8 cellular contexts compared by ENCODE assay signal in the genomic region with DNA sequence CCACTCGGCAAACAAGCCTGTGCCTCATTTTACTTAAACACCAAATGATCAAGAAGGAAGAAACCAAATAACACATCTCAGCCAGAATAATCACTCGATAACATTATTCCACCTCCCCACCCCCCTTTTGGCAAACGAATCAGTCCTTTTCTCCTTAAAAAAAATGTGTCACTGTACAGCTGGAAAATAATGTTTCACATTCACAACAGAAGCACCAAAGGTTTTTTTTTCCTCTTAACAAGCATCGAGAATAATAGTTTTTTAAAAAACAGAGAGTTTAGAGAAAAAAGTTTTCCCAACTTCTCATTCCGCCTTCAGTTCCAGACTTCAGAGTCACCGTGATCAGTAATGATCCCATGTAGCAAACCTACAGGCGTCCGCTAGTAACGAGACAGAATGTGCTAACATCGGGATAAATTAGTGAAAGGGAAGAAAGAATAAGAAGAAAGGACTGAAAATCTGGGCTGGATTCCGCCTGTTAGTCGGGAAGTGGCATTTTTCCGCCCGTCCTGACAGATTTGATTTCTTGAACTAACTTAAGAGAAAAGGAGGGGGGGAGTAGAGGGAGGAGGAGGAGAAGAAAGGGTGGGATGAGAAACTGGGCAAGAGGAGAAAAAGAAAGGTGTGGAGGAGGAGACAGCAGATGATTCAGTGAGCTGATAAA. TPM values are rescaled to one million over a fixed set of nuclear protein-coding genes. Genes with fewer than 3 reads are reported as not detected.
DNase-seq lines count a peak whose midpoint lies in the region; ATAC-seq and TF ChIP-seq lines count a peak whose summit lies in the region.

A gene with protein sequence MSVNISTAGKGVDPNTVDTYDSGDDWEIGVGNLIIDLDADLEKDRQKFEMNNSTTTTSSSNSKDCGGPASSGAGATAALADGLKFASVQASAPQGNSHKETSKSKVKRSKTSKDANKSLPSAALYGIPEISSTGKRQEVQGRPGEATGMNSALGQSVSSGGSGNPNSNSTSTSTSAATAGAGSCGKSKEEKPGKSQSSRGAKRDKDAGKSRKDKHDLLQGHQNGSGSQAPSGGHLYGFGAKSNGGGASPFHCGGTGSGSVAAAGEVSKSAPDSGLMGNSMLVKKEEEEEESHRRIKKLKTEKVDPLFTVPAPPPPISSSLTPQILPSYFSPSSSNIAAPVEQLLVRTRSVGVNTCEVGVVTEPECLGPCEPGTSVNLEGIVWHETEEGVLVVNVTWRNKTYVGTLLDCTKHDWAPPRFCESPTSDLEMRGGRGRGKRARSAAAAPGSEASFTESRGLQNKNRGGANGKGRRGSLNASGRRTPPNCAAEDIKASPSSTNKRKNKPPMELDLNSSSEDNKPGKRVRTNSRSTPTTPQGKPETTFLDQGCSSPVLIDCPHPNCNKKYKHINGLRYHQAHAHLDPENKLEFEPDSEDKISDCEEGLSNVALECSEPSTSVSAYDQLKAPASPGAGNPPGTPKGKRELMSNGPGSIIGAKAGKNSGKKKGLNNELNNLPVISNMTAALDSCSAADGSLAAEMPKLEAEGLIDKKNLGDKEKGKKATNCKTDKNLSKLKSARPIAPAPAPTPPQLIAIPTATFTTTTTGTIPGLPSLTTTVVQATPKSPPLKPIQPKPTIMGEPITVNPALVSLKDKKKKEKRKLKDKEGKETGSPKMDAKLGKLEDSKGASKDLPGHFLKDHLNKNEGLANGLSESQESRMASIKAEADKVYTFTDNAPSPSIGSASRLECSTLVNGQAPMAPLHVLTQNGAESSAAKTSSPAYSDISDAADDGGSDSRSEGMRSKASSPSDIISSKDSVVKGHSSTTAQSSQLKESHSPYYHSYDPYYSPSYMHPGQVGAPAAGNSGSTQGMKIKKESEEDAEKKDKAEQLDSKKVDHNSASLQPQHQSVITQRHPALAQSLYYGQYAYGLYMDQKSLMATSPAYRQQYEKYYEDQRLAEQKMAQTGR (N-terminal part only) (minus strand): TSS at position 388 of the 664 bp plus-strand sequence. CDS start 1,650 bp downstream, outside the sequence.

- peaks cover 25% of the 10 kb centered on the region for H3K79me1 ChIP-seq in trophoblast cell (ENCODE audit: low read length)

- H2BK120ac ChIP-seq in trophoblast cell (ENCODE audit: insufficient read depth, low read length, poor library complexity) = peak within 1 kb of the TSS; percentile 73

- no peaks in the 10 kb centered on the region for H3K36me3 Mint-ChIP-seq in activated CD8-positive, alpha-beta T cell treated with anti-CD3 and anti-CD28 coated beads, Interleukin-2, amount 10 ng/mL, durations not matched to agents 7 days and 5 days (ENCODE audit: low read depth)
- H3K36me3 Mint-ChIP-seq in glutamatergic neuron (ENCODE audit: unreplicated experiment) = no peaks in the 10 kb centered on the region

- H3K4me1 ChIP-seq in MM.1S (ENCODE audit: low read length) (no peaks in the 10 kb centered on the region), trophoblast cell (ENCODE audit: control insufficient read depth in 1 of 2, insufficient read depth in 2 of 2, low read length in 2 of 2) (peaks cover 10 to 17% of the 10 kb centered on the region in 2 experiments)

- H4K8ac ChIP-seq in trophoblast cell (ENCODE audit: low read depth, low read length) = peak within 1 kb of the TSS; percentile 30

- no CpG with 5 or more reads among the region's 14 CpGs for WGBS in trophoblast cell (ENCODE audit: extremely low coverage, insufficient coverage, insufficient read length)

- H3K9me3 Mint-ChIP-seq in activated CD8-positive, alpha-beta T cell treated with anti-CD3 and anti-CD28 coated beads, Interleukin-2, amount 10 ng/mL, durations not matched to agents 7 days and 5 days (ENCODE audit: insufficient read depth) = no peaks in the 10 kb centered on the region
- peaks cover 34% of the 10 kb centered on the region for H3K9me3 Mint-ChIP-seq in glutamatergic neuron (ENCODE audit: unreplicated experiment)

- no peak within 1 kb of the TSS for H3K14ac ChIP-seq in trophoblast cell (ENCODE audit: low read length)

- H3K36me3 ChIP-seq in MM.1S (replicated peaks; ENCODE audit: insufficient read depth, low read length) (no peaks in the 10 kb centered on the region), trophoblast cell (ENCODE audit: control insufficient read depth in 1 of 2, insufficient read depth in 2 of 2, low read length in 2 of 2) (peaks cover 0 to 4% of the 10 kb centered on the region in 2 experiments)

- H2AFZ ChIP-seq in MM.1S (ENCODE audit: low read length) (peak within 1 kb of the TSS; percentile 86), trophoblast cell (ENCODE audit: insufficient read depth, low read length, poor library complexity) (peak within 1 kb of the TSS; percentile 35)

- DNase-seq in DMS 273 (lab: John Stamatoyannopoulos, UW; ENCODE audit: unreplicated experiment) (peak; percentile 86), MM.1S (no peak), glutamatergic neuron (no peak), trophoblast cell (peak; percentile 12 to 43), cortex of kidney (lab: John Stamatoyannopoulos, UW) (no peak)
- no peak for DNase-seq in activated CD8-positive, alpha-beta T cell treated with anti-CD3 and anti-CD28 coated beads, Interleukin-2, amount 10 ng/mL, durations not matched to agents 7 days and 5 days

- H4K20me1 ChIP-seq in MM.1S (ENCODE audit: insufficient read depth, low read length) = no peaks in the 10 kb centered on the region

- peaks cover 50% of the 10 kb centered on the region for H3K27me3 Mint-ChIP-seq in activated CD8-positive, alpha-beta T cell treated with anti-CD3 and anti-CD28 coated beads, Interleukin-2, amount 10 ng/mL, durations not matched to agents 7 days and 5 days (ENCODE audit: low read depth)
- peaks cover 23% of the 10 kb centered on the region for H3K27me3 Mint-ChIP-seq in glutamatergic neuron (ENCODE audit: unreplicated experiment)

- H3K4me1 Mint-ChIP-seq in activated CD8-positive, alpha-beta T cell treated with anti-CD3 and anti-CD28 coated beads, Interleukin-2, amount 10 ng/mL, durations not matched to agents 7 days and 5 days (ENCODE audit: low read depth) = peaks cover 19% of the 10 kb centered on the region
- peaks cover 13% of the 10 kb centered on the region for H3K4me1 Mint-ChIP-seq in glutamatergic neuron (ENCODE audit: low read depth, unreplicated experiment)

- no peak within 1 kb of the TSS for H3K27ac Mint-ChIP-seq in activated CD8-positive, alpha-beta T cell treated with anti-CD3 and anti-CD28 coated beads, Interleukin-2, amount 10 ng/mL, durations not matched to agents 7 days and 5 days
- no peak within 1 kb of the TSS for H3K27ac Mint-ChIP-seq in glutamatergic neuron (ENCODE audit: unreplicated experiment)

- no peak within 1 kb of the TSS for H3K4ac ChIP-seq in trophoblast cell (ENCODE audit: low read depth, low read length)

- H3K9me3 ChIP-seq in MM.1S (replicated peaks; ENCODE audit: insufficient read depth, low read length) (no peaks in the 10 kb centered on the region), trophoblast cell (ENCODE audit: insufficient read depth, low read depth, low read length) (no peaks in the 10 kb centered on the region)

- no peak for TF ChIP-seq CTCF in MM.1S (IDR thresholded peaks at IDR 0.05; ENCODE audit: low read length)
- TF ChIP-seq CTCF in glutamatergic neuron (IDR thresholded peaks at IDR 0.05; ENCODE audit: partially characterized antibody, unreplicated experiment) = no peak

- POLR2A ChIA-PET in activated CD8-positive, alpha-beta T cell treated with anti-CD3 and anti-CD28 coated beads, Interleukin-2, amount 10 ng/mL, durations not matched to agents 7 days and 5 days (lab: Charles Lee) = no interaction called here

- H3K23ac ChIP-seq in trophoblast cell (ENCODE audit: low read length) = no peak within 1 kb of the TSS

- H3K18ac ChIP-seq in trophoblast cell (ENCODE audit: low read length) = no peak within 1 kb of the TSS

- peak within 1 kb of the TSS; percentile 47 for H3K4me3 Mint-ChIP-seq in activated CD8-positive, alpha-beta T cell treated with anti-CD3 and anti-CD28 coated beads, Interleukin-2, amount 10 ng/mL, durations not matched to agents 7 days and 5 days
- no peak within 1 kb of the TSS for H3K4me3 Mint-ChIP-seq in glutamatergic neuron (ENCODE audit: unreplicated experiment)

- no peaks in the 10 kb centered on the region for H3K9me2 ChIP-seq in MM.1S (replicated peaks; ENCODE audit: insufficient read depth, low read length)

- ATAC-seq in activated CD8-positive, alpha-beta T cell treated with anti-CD3 and anti-CD28 coated beads, Interleukin-2, amount 10 ng/mL, durations not matched to agents 7 days and 5 days = no peak
- ATAC-seq in GM21515 (IDR thresholded peaks at IDR 0.05; ENCODE audit: unreplicated experiment) = no peak
- no peak for ATAC-seq in HG03354 (IDR thresholded peaks at IDR 0.05; ENCODE audit: poor library complexity, severe bottlenecking, unreplicated experiment)

- H4K12ac ChIP-seq in trophoblast cell (ENCODE audit: low read depth, low read length) = no peak within 1 kb of the TSS

- peak within 1 kb of the TSS; percentile 92 for H2BK5ac ChIP-seq in trophoblast cell (ENCODE audit: low read depth, low read length, poor library complexity)

- peak within 1 kb of the TSS; percentile 74 for H3K4me2 ChIP-seq in MM.1S (ENCODE audit: low read depth, low read length)
- H3K4me2 ChIP-seq in trophoblast cell (ENCODE audit: low read length) = peak within 1 kb of the TSS; percentile 97

- peak within 1 kb of the TSS; percentile 78 for H3K4me3 ChIP-seq in MM.1S (ENCODE audit: low read length)
- H3K4me3 ChIP-seq in trophoblast cell (ENCODE audit: low read depth, low read length) = peak within 1 kb of the TSS; percentile 65

- peak within 1 kb of the TSS; percentile 77; the same call in 1 of the 2 replicates for H3K27ac ChIP-seq in MM.1S (ENCODE audit: low read length)
- peak within 1 kb of the TSS; percentile 69 for H3K27ac ChIP-seq in trophoblast cell (ENCODE audit: low read depth, low read length)

- 0 out of 2 replicates have a peak, but pooled peaks cover 10% of the 10 kb centered on the region for H3F3A ChIP-seq in MM.1S (ENCODE audit: insufficient read depth, low read length)

- H3K9ac ChIP-seq in MM.1S (ENCODE audit: low read length) (peak within 1 kb of the TSS; percentile 85), trophoblast cell (ENCODE audit: low read length) (peak within 1 kb of the TSS; percentile 77)

- no peaks in the 10 kb centered on the region for H3K79me2 ChIP-seq in MM.1S (ENCODE audit: low read length)
- H3K79me2 ChIP-seq in trophoblast cell (ENCODE audit: control insufficient read depth, insufficient read depth, low read length, poor library complexity) = peaks cover 8% of the 10 kb centered on the region

- peak within 1 kb of the TSS; percentile 64 for H4K91ac ChIP-seq in trophoblast cell (ENCODE audit: low read depth, low read length)

- H2BK12ac ChIP-seq in trophoblast cell (ENCODE audit: low read length) = no peak within 1 kb of the TSS

- CTCF ChIA-PET in activated CD8-positive, alpha-beta T cell treated with anti-CD3 and anti-CD28 coated beads, Interleukin-2, amount 10 ng/mL, durations not matched to agents 7 days and 5 days (lab: Charles Lee) = no interaction called here

- H2AK5ac ChIP-seq in trophoblast cell (ENCODE audit: low read length) = no peak within 1 kb of the TSS

- H3K27me3 ChIP-seq in MM.1S (replicated peaks; ENCODE audit: insufficient read depth, low read length) = no peaks in the 10 kb centered on the region
- no peaks in the 10 kb centered on the region for H3K27me3 ChIP-seq in trophoblast cell (ENCODE audit: insufficient read depth, low read length)

RNA-seq across cellular contexts. Expression of the gene that starts here (rescaled TPM):
- not detected for total RNA-seq in activated CD8-positive, alpha-beta T cell treated with anti-CD3 and anti-CD28 coated beads, Interleukin-2, amount 10 ng/mL, durations not matched to agents 7 days and 5 days
- 161 TPM for total RNA-seq in glutamatergic neuron (ENCODE audit: unreplicated experiment)
- 17.7 and 18.7 TPM in 2 replicates for polyA plus RNA-seq in trophoblast cell (2013)

Comparison
In these comparisons a context has a peak if more than half of its experiments do, and no peak if none do; other contexts are left out.
1. RNA of the gene that starts here (total RNA-seq): 161 TPM in glutamatergic neuron (single experiment); not detected in activated CD8-positive, alpha-beta T cell treated with anti-CD3 and anti-CD28 coated beads, Interleukin-2, amount 10 ng/mL, durations not matched to agents 7 days and 5 days; every median in the first group is over 100 times any median in the second.
2. DNase-seq: peak in DMS 273 (single experiment) and trophoblast cell (2 of 2); none in MM.1S (single experiment), activated CD8-positive, alpha-beta T cell treated with anti-CD3 and anti-CD28 coated beads, Interleukin-2, amount 10 ng/mL, durations not matched to agents 7 days and 5 days (single experiment), glutamatergic neuron (single experiment) and cortex of kidney (single experiment).